In the genomic region with DNA sequence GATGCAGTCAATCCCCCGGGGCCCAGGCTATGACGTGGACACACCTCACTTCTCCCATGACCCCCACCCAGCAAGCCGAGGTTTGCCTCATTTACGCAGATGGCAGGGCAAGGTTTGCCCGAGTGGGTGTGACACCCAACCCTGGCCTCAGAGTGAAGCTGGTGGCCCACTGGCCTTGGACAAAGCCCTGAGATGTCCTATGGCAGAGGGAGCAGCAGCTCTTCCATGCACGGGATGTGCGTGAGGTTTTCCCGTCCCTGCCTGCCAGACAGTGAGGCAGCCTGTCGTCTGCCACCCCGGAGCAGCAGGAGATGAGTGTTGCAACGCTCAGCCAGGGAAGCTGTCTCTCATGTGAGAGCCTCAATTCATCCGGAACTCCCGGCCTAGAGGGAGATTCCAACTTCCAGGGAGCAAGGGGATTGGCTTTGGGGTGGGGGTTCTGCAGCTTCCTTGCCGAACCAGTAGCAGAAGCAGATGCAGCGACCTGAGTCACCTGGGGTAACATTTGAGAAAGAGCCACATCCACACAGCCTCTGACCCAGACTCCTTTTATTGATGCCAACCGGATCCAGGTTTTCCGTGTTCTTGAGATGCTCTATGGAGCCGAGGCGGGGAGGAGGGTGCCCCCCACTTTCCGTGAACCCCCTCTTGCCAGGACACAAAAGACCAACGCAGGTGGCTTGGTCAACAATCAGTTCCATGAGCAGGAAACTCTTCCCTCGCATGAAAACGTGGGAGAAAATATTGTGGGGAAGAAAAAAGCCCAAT, we compare ENCODE assay signal across 13 cellular contexts.
DNase-seq lines count a peak whose midpoint lies in the region; TF ChIP-seq lines count a peak whose summit lies in the region.
"Had no signal": no experiment of that assay in that cellular context is flagged by ENCODE, and none has a peak within 500 bp of the region (broad histone marks: within the 10 kb centered on the region; RNA-seq: fewer than 3 reads in every experiment).

No MANE protein-coding gene starts in this region.

- DNase-seq in NCI-H82 (lab: John Stamatoyannopoulos, UW) (peak; percentile 77), NCI-H82 treated with DMSO at 0.1 percent for 48 hours (lab: John Stamatoyannopoulos, UW; ENCODE audit: unreplicated experiment) (no peak), NCI-H2171 (lab: John Stamatoyannopoulos, UW) (peak; percentile 71), dorsolateral prefrontal cortex (peak in 8 of 10 donors; percentile 23 to 77 (median 46)), posterior vena cava (ENCODE audit: low spot score) (peak; percentile 62), GM19240 (ENCODE audit: insufficient read length, low spot score) (no peak), coronary artery (ENCODE audit: low spot score) (no peak)
- DNase-seq in activated CD4-positive, alpha-beta T cell treated with anti-CD3 and anti-CD28 coated beads, Interleukin-2, amount 50 U/mL, for 4 hours, result no peak
- DNase-seq: activated CD8-positive, alpha-beta memory T cell treated with anti-CD3 and anti-CD28 coated beads, Interleukin-2, amount 10 ng/mL, durations not matched to agents 7 days and 5 days; Calu3; dermis blood vessel endothelial cell; IMR-90; NCI-H1417 treated with DMSO at 0.1 percent for 48 hours had no signal

- no peak overlapping the region for H3K27ac ChIP-seq in dorsolateral prefrontal cortex
- no peak overlapping the region for H3K27ac ChIP-seq in coronary artery

- H3K4me3 ChIP-seq in dorsolateral prefrontal cortex (no peak overlapping the region), coronary artery (no peak overlapping the region)

- intact Hi-C loops in dorsolateral prefrontal cortex (cut with DNase I) (loop anchor here in 1 of 2 donors (10.0 kb wide), 1 partner anchor 246 kb away; no protein-coding TSS in a partner anchor), posterior vena cava (cut with DNase I) (loop anchor here (10.0 kb wide), 2 partner anchors 96 to 356 kb away; partner anchors contain the start of gene ZNF423 (in 1 of the 2))

- TF ChIP-seq CTCF in dorsolateral prefrontal cortex (IDR thresholded peaks at IDR 0.05 in 54 of 56, conservative IDR thresholded peaks at IDR 0.05 in 2 of 56; ENCODE audit: low read depth in 1 of 56, partially characterized antibody in 56 of 56) (no peak), coronary artery (IDR thresholded peaks at IDR 0.05) (no peak)

- H3K27me3 ChIP-seq in dorsolateral prefrontal cortex, result no peaks in the 10 kb centered on the region

Comparison
In these comparisons a context has a peak if more than half of its experiments do, and no peak if none do; other contexts are left out.
1. DNase-seq: peak in NCI-H82 (single experiment), NCI-H2171 (single experiment), dorsolateral prefrontal cortex (8 of 10) and posterior vena cava (single experiment); none in NCI-H82 treated with DMSO at 0.1 percent for 48 hours (single experiment), GM19240 (single experiment), coronary artery (single experiment) and activated CD4-positive, alpha-beta T cell treated with anti-CD3 and anti-CD28 coated beads, Interleukin-2, amount 50 U/mL, for 4 hours (0 of 2).